ENCODE assay signal across 8 cellular contexts in the genomic region with DNA sequence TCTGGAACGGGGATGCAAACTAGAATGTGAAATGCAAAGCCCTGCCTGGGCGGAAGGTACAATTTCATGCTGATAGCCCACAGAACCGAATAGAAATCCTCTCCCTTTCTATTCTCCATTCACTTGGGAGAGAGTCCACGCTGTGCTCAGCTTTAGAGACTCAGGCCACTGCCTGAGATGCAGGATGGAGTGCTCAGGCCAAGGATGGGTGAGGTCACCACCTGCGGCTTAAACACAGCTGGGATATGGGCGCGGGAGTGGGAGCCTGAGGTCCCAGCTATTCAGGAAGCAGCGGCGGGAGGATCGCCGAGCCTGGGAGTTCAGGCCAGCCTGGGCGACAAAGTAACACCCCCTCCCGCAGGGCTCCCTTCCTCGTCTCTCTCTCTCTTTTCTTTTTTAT. TPM values are rescaled to one million over a fixed set of nuclear protein-coding genes. Genes with fewer than 3 reads are reported as not detected.
A peak's percentile ranks its signal among the peaks of the same experiment; 100 is the strongest.
DNase-seq lines count a peak whose midpoint lies in the region; ATAC-seq, FAIRE-seq and TF ChIP-seq lines count a peak whose summit lies in the region.

No MANE protein-coding gene starts in this region.

- H3K27ac Mint-ChIP-seq in naive thymus-derived CD4-positive, alpha-beta T cell: peak overlapping the region in 7 of 9 donors; percentile 96 to 98 (median 97)

- DNase-seq in ELR (ENCODE audit: low read depth): peak; percentile 82
- DNase-seq in H54 (ENCODE audit: insufficient read length, low spot score): peak; percentile 74
- peak; percentile 42 for DNase-seq in SK-N-DZ (ENCODE audit: low spot score)
- peak in 1 of 9 donors; percentile 1 for DNase-seq in naive thymus-derived CD4-positive, alpha-beta T cell
- DNase-seq in effector CD4-positive, alpha-beta T cell: no peak
- DNase-seq in COLO829 (ENCODE audit: low spot score): no peak
- no peak for DNase-seq in G401 (ENCODE audit: low spot score)

- TF ChIP-seq POLR2A in H54 (IDR thresholded peaks at IDR 0.05; ENCODE audit: low read depth, low read length): no peak

- H3K27ac ChIP-seq in esophagus (ENCODE audit: low read depth in 2 of 2, low read length in 1 of 2): peak overlapping the region; percentile 91 to 93
- H3K27ac ChIP-seq in naive thymus-derived CD4-positive, alpha-beta T cell (ENCODE audit: low read depth, low read length): peak overlapping the region; percentile 99

- H3K4me1 ChIP-seq in esophagus (ENCODE audit: control insufficient read depth in 2 of 2, insufficient read depth in 2 of 2, low read length in 1 of 2): peaks cover 3% of the 10 kb centered on the region in 2 donors
- H3K4me1 ChIP-seq in naive thymus-derived CD4-positive, alpha-beta T cell (ENCODE audit: control insufficient read depth in 2 of 2, insufficient read depth in 2 of 2, low read length in 2 of 2): peaks cover 7 to 8% of the 10 kb centered on the region in 2 donors

- no peaks in the 10 kb centered on the region for H3K27me3 Mint-ChIP-seq in naive thymus-derived CD4-positive, alpha-beta T cell

- peak overlapping the region; percentile 92 to 98 (median 95) for H3K4me3 Mint-ChIP-seq in naive thymus-derived CD4-positive, alpha-beta T cell

- peaks cover 0 to 4% of the 10 kb centered on the region in 2 donors for H3K9me3 ChIP-seq in esophagus (ENCODE audit: control insufficient read depth in 2 of 2, insufficient read depth in 1 of 2, low read depth in 1 of 2, low read length in 1 of 2)
- no peaks in the 10 kb centered on the region for H3K9me3 ChIP-seq in naive thymus-derived CD4-positive, alpha-beta T cell (ENCODE audit: control insufficient read depth in 2 of 3, low read length in 3 of 3)

- H3K4me3 ChIP-seq in esophagus (ENCODE audit: low read depth in 1 of 2, low read length in 2 of 2): peak overlapping the region in 1 of 2 donors; percentile 23
- peak overlapping the region; percentile 86 for H3K4me3 ChIP-seq in naive thymus-derived CD4-positive, alpha-beta T cell (ENCODE audit: low read length)

- WGBS in esophagus, 2 donors: 16 to 17% methylated on average over 14 of the region's 14 CpGs

- peaks cover 3 to 80% (median 21%) of the 10 kb centered on the region in 11 donors for H3K9me3 Mint-ChIP-seq in naive thymus-derived CD4-positive, alpha-beta T cell

- no peaks in the 10 kb centered on the region for H3K36me3 ChIP-seq in esophagus (ENCODE audit: control insufficient read depth in 2 of 2, insufficient read depth in 2 of 2, low read length in 1 of 2)
- peaks cover 0 to 5% (median 0%) of the 10 kb centered on the region in 3 experiments for H3K36me3 ChIP-seq in naive thymus-derived CD4-positive, alpha-beta T cell (ENCODE audit: control insufficient read depth in 2 of 3, insufficient read depth in 3 of 3, low read length in 3 of 3)

- intact Hi-C loops in naive thymus-derived CD4-positive, alpha-beta T cell (cut with micrococcal nuclease): loop anchor here (1.0 to 10.0 kb wide), 17 partner anchors 37 to 829 kb away; a partner anchor contains a TSS

- CTCF ChIA-PET in naive thymus-derived CD4-positive, alpha-beta T cell (lab: Charles Lee): no interaction called here

- no peak for ATAC-seq in naive thymus-derived CD4-positive, alpha-beta T cell

- in situ Hi-C loops in G401 (cut with HindIII; ENCODE audit: low sequenced_read_pairs): no loop called here

- FAIRE-seq in H54 (lab: Jason Lieb, UNC): no peak

- H3K36me3 Mint-ChIP-seq in naive thymus-derived CD4-positive, alpha-beta T cell: peaks cover 6 to 48% (median 23%) of the 10 kb centered on the region in 5 donors

- peaks cover 11 to 24% (median 19%) of the 10 kb centered on the region in 7 donors for H3K4me1 Mint-ChIP-seq in naive thymus-derived CD4-positive, alpha-beta T cell

- no peaks in the 10 kb centered on the region for H3K27me3 ChIP-seq in esophagus (ENCODE audit: control insufficient read depth in 1 of 2, insufficient read depth in 2 of 2, low read length in 2 of 2)
- H3K27me3 ChIP-seq in naive thymus-derived CD4-positive, alpha-beta T cell (ENCODE audit: control insufficient read depth in 2 of 2, insufficient read depth in 2 of 2, low read length in 2 of 2): no peaks in the 10 kb centered on the region

- POLR2A ChIA-PET in naive thymus-derived CD4-positive, alpha-beta T cell (lab: Charles Lee): no interaction called here

RNA-seq across cellular contexts. Expression of a gene that starts 0.4 kb away (rescaled TPM):
- 33.4 and 42.0 TPM in 2 replicates for polyA plus RNA-seq in SK-N-DZ (2014; cell fraction: cytosol; rRNA removed)
- polyA plus RNA-seq in SK-N-DZ (2014; cell fraction: nucleus; rRNA removed): 77.9 and 91.2 TPM in 2 replicates
- polyA plus RNA-seq in esophagus: 10 to 100 TPM; 17.5 to 59.7 TPM
- total RNA-seq in naive thymus-derived CD4-positive, alpha-beta T cell: 100 to 1,000 TPM in 2 of 5 experiments, 10 to 100 TPM in 3; 49.7 to 113 (median 70.5) TPM
- 10 to 100 TPM; 17.2 to 21.8 TPM for polyA plus RNA-seq in naive thymus-derived CD4-positive, alpha-beta T cell
- total RNA-seq in G401 (2014; rRNA removed; shearing (Covaris generic)): 14.0 and 19.4 TPM in 2 replicates

Comparison
In these comparisons a context has a peak if more than half of its experiments do, and no peak if none do; other contexts are left out.
1. DNase-seq: peak in ELR (single experiment), H54 (single experiment) and SK-N-DZ (single experiment); none in effector CD4-positive, alpha-beta T cell (single experiment), COLO829 (single experiment) and G401 (single experiment).